26 cellular contexts compared by ENCODE assay signal in the genomic region with DNA sequence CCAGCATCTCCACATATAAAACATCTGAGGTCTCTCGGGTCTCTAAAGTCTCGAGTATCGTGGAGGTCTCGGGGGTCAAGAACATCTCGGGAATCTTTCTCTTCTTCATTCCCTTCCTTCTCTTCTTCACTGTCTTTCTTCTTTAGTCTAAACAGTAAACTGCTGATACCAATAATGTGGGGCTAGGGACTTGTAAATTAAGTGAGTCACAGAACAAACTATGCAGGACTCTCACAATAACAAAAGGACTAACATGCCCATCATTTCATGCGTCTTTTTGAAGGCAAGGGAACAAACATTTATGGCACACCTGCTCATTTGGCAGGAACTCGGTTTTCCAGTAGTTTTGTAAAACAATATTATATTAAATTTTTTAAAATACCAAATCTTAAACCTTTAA.
DNase-seq lines count a peak whose midpoint lies in the region; ATAC-seq, FAIRE-seq and TF ChIP-seq lines count a peak whose summit lies in the region.
"Had no signal": no experiment of that assay in that cellular context is flagged by ENCODE, and none has a peak within 500 bp of the region (broad histone marks: within the 10 kb centered on the region; RNA-seq: fewer than 3 reads in every experiment).

No MANE protein-coding gene starts in this region.

- peaks cover 74% of the 10 kb centered on the region for H3K36me3 Mint-ChIP-seq in nephron progenitor cell (ENCODE audit: low read depth)

- H3K27me3 Mint-ChIP-seq in nephron progenitor cell (ENCODE audit: low read depth, poor library complexity), result no peaks in the 10 kb centered on the region
- H3K27me3 Mint-ChIP-seq: B cell had no signal

- H3K27me3 ChIP-seq in HUES6 (ENCODE audit: control insufficient read depth, insufficient read depth, low read length), result no peaks in the 10 kb centered on the region
- H3K27me3 ChIP-seq: Peyer's patch had no signal

- DNase-seq in DMS53 (lab: John Stamatoyannopoulos, UW) (peak; percentile 83), astrocyte of the hippocampus (ENCODE audit: low read depth, low spot score) (peak; percentile 14), nephron progenitor cell (no peak), amygdala (lab: John Stamatoyannopoulos, UW) (no peak), NCI-H1436 (lab: John Stamatoyannopoulos, UW) (no peak), urothelium cell line (ENCODE audit: low spot score) (no peak)
- DNase-seq: Caco-2; CD8-positive, alpha-beta T cell; DMS79 treated with DMSO at 0.1 percent for 48 hours; GF-D8; Karpas-422; NCI-H1092 treated with DMSO at 0.1 percent for 48 hours; NCI-H146; NCI-H2029 treated with DMSO at 0.1 percent for 48 hours; NCI-H446 treated with DMSO at 0.1 percent for 48 hours; NCI-H526; Peyer's patch; SHP77 treated with DMSO at 0.1 percent for 48 hours had no signal

- peaks cover 14% of the 10 kb centered on the region for H3K4me1 ChIP-seq in HUES6 (ENCODE audit: control insufficient read depth, insufficient read depth, low read length)
- H3K4me1 ChIP-seq: Caco-2, Peyer's patch had no signal

- ATAC-seq in HG02981 (IDR thresholded peaks at IDR 0.05; ENCODE audit: unreplicated experiment), result no peak
- ATAC-seq: CD8-positive, alpha-beta T cell; HepG2 had no signal

- peaks cover 4% of the 10 kb centered on the region for H3K4me1 Mint-ChIP-seq in nephron progenitor cell
- H3K4me1 Mint-ChIP-seq: B cell had no signal

- H3K9ac ChIP-seq in HUES6 (ENCODE audit: low read length), result peak overlapping the region; percentile 51

- peaks cover 41% of the 10 kb centered on the region for H3K36me3 ChIP-seq in HUES6 (ENCODE audit: control insufficient read depth, insufficient read depth, low read length)

- H3K4me3 Mint-ChIP-seq in nephron progenitor cell, result no peak overlapping the region
- H3K4me3 Mint-ChIP-seq: B cell; CD8-positive, alpha-beta T cell had no signal

- H3K9me3 Mint-ChIP-seq in nephron progenitor cell, result no peaks in the 10 kb centered on the region
- H3K9me3 Mint-ChIP-seq: CD8-positive, alpha-beta T cell had no signal

- H3K9me3 ChIP-seq in HUES6 (ENCODE audit: control insufficient read depth, insufficient read depth, low read depth, low read length), result no peaks in the 10 kb centered on the region
- H3K9me3 ChIP-seq: Caco-2, Peyer's patch had no signal

- no peak for TF ChIP-seq CTCF in nephron progenitor cell (IDR thresholded peaks at IDR 0.05)

- FAIRE-seq in urothelium cell line (lab: Jason Lieb, UNC), result no peak
- FAIRE-seq: GM12891, H54, HepG2 had no signal

- H3K27ac Mint-ChIP-seq in nephron progenitor cell, result peak overlapping the region; percentile 18
- H3K27ac Mint-ChIP-seq: B cell; CD8-positive, alpha-beta T cell had no signal

- H3K4me3 ChIP-seq in HUES6 (ENCODE audit: low read depth, low read length), result peak overlapping the region; percentile 20; the same call in 1 of the 2 replicates
- H3K4me3 ChIP-seq: Peyer's patch had no signal

- H3K27ac ChIP-seq in HUES6 (ENCODE audit: low read depth, low read length), result peak overlapping the region; percentile 15; the same call in 1 of the 2 replicates
- H3K27ac ChIP-seq: 22Rv1, C4-2B, Peyer's patch had no signal

Comparison
In these comparisons a context has a peak if more than half of its experiments do, and no peak if none do; other contexts are left out.
1. DNase-seq: peak in DMS53 (single experiment) and astrocyte of the hippocampus (single experiment); none in nephron progenitor cell (single experiment), amygdala (0 of 56), NCI-H1436 (single experiment) and urothelium cell line (single experiment).